8 cellular contexts compared by ENCODE assay signal in genomic region chr12:47819902-47820630, GRCh38. TPM values are rescaled to one million over a fixed set of nuclear protein-coding genes. Genes with fewer than 3 reads are reported as not detected.
DNase-seq lines count a peak whose midpoint lies in the region; ATAC-seq and TF ChIP-seq lines count a peak whose summit lies in the region.

HDAC7 (minus strand) TSS chr12:47819903; CDS start chr12:47819785, 118 bp downstream.

- POLR2A ChIA-PET in Caco-2 (lab: Charles Lee) (interaction anchor here (0.5 to 1.4 kb wide), 8 partner anchors 12 to 1032 kb away, joined by 3 to 18 read pairs (median 4); partner anchors contain the start of genes DDX23 and VDR), WTC11 (lab: Charles Lee) (interaction anchor here (0.6 to 1.7 kb wide), 9 partner anchors 8 to 673 kb away, joined by 3 to 5 read pairs (median 4); no protein-coding TSS in a partner anchor)

- H3K4me1 ChIP-seq in Caco-2 (peaks cover 56% of the 10 kb centered on the region), smooth muscle cell (ENCODE audit: low read depth) (peaks cover 40% of the 10 kb centered on the region)

- H3K27ac Mint-ChIP-seq in Caco-2 (ENCODE audit: unreplicated experiment) (peak within 1 kb of the TSS; percentile 99), WTC11 (peak within 1 kb of the TSS; percentile 98)

- peak within 1 kb of the TSS; percentile 97 for H3K27ac ChIP-seq in smooth muscle cell (ENCODE audit: low read depth)

- WGBS in smooth muscle cell (ENCODE audit: low lambda C conversion rate), result under 1% methylated on average over 23 of the region's 58 CpGs

- H3K27me3 ChIP-seq in Caco-2 (replicated peaks; ENCODE audit: control insufficient read depth, insufficient read depth, low read length) (no peaks in the 10 kb centered on the region), smooth muscle cell (ENCODE audit: low read depth) (no peaks in the 10 kb centered on the region)

- DNase-seq in Caco-2 (peak; percentile 82 to 90), NB4 (ENCODE audit: low read depth) (peak; percentile 86), WTC11 (ENCODE audit: low spot score) (peak; percentile 74), iris pigment epithelial cell (ENCODE audit: low read depth) (peak; percentile 85), smooth muscle cell (lab: John Stamatoyannopoulos, UW; ENCODE audit: unreplicated experiment) (peak; percentile 62), cerebellar nuclear complex (lab: John Stamatoyannopoulos, UW) (no peak)
- peak; percentile 69 for DNase-seq in central memory CD4-positive, alpha-beta T cell

- peak within 1 kb of the TSS; percentile 97 for H3K4me3 Mint-ChIP-seq in Caco-2 (ENCODE audit: unreplicated experiment)
- peak within 1 kb of the TSS; percentile 86 for H3K4me3 Mint-ChIP-seq in WTC11

- no peaks in the 10 kb centered on the region for H3K9me3 Mint-ChIP-seq in Caco-2 (ENCODE audit: unreplicated experiment)
- no peaks in the 10 kb centered on the region for H3K9me3 Mint-ChIP-seq in WTC11

- H3K4me2 ChIP-seq in smooth muscle cell, result peak within 1 kb of the TSS; percentile 96

- CTCF ChIA-PET in Caco-2 (lab: Charles Lee), result interaction anchor here (0.8 to 7.8 kb wide), 7 partner anchors 11 to 85 kb away, joined by 3 to 113 read pairs (median 5); partner anchors contain the start of gene VDR
- CTCF ChIA-PET in WTC11 (lab: Charles Lee), result interaction anchor here (0.7 to 7.6 kb wide), 16 partner anchors 7 to 143 kb away, joined by 3 to 134 read pairs (median 5); partner anchors contain the start of genes RAPGEF3, TMEM106C and VDR

- peaks cover 59% of the 10 kb centered on the region for H3K4me1 Mint-ChIP-seq in Caco-2 (ENCODE audit: low read depth, unreplicated experiment)
- H3K4me1 Mint-ChIP-seq in WTC11, result peaks cover 59% of the 10 kb centered on the region

- ATAC-seq in GM21723 (IDR thresholded peaks at IDR 0.05; ENCODE audit: unreplicated experiment), result peak; percentile 41
- ATAC-seq in WTC11, result peak; percentile 51

- H3K79me2 ChIP-seq in smooth muscle cell (ENCODE audit: low read depth), result peaks cover 47% of the 10 kb centered on the region

- H3K4me3 ChIP-seq in Caco-2 (ENCODE audit: low read depth, low read length) (peak within 1 kb of the TSS; percentile 92), NB4 (ENCODE audit: low read depth, low read length) (peak within 1 kb of the TSS; percentile 67), smooth muscle cell (peak within 1 kb of the TSS; percentile 76)

- H3K9me3 ChIP-seq in Caco-2 (no peaks in the 10 kb centered on the region), smooth muscle cell (replicated peaks; ENCODE audit: low read depth) (no peaks in the 10 kb centered on the region)

- H3K36me3 Mint-ChIP-seq in Caco-2 (ENCODE audit: insufficient read depth, unreplicated experiment) (peaks cover 12% of the 10 kb centered on the region), WTC11 (no peaks in the 10 kb centered on the region)

- TF ChIP-seq POLR2A in NB4 (IDR thresholded peaks at IDR 0.05; ENCODE audit: extremely low read depth, insufficient read length), result peak; percentile 64

- intact Hi-C loops in Caco-2 (cut with micrococcal nuclease; ENCODE audit: unreplicated experiment), result loop anchor here (1.0 kb wide), 2 partner anchors 17 to 23 kb away; no protein-coding TSS in a partner anchor

- peak within 1 kb of the TSS; percentile 6 for H2AFZ ChIP-seq in smooth muscle cell (ENCODE audit: low read depth)

- peaks cover 29% of the 10 kb centered on the region for H3F3A ChIP-seq in smooth muscle cell (ENCODE audit: low read depth)

- H3K36me3 ChIP-seq in Caco-2 (ENCODE audit: control insufficient read depth, insufficient read depth, low read length) (no peaks in the 10 kb centered on the region), smooth muscle cell (ENCODE audit: low read depth) (no peaks in the 10 kb centered on the region)

- TF ChIP-seq CTCF in Caco-2 (IDR thresholded peaks at IDR 0.05; ENCODE audit: insufficient read depth in 1 of 2, low read depth in 1 of 2, low read length in 1 of 2, severe bottlenecking in 1 of 2, unreplicated experiment in 1 of 2) (no peak), NB4 (IDR thresholded peaks at IDR 0.05; ENCODE audit: low read depth, low read length) (no peak), WTC11 (IDR thresholded peaks at IDR 0.05) (no peak), smooth muscle cell (IDR thresholded peaks at IDR 0.05; ENCODE audit: borderline replicate concordance, insufficient read depth, poor library complexity, severe bottlenecking) (no peak)

- no peaks in the 10 kb centered on the region for H3K27me3 Mint-ChIP-seq in Caco-2 (ENCODE audit: insufficient read depth, unreplicated experiment)
- peaks cover 12% of the 10 kb centered on the region for H3K27me3 Mint-ChIP-seq in WTC11 (ENCODE audit: low read depth)

- peaks cover 34% of the 10 kb centered on the region for H4K20me1 ChIP-seq in smooth muscle cell (ENCODE audit: low read depth)

- BruUV-seq in Caco-2 (replicated peaks; lab: Mats Ljungman, UMichigan), result no TSS peak

- peak within 1 kb of the TSS; percentile 91 for H3K9ac ChIP-seq in smooth muscle cell (ENCODE audit: low read depth)

TF ChIP-seq in WTC11, 78 proteins besides CTCF, POLR2A, EP300 and RAD21:
- 0 out of 2 replicates have a peak, but pooled peaks have one; percentile 39 for TF ChIP-seq E2F4 (CRISPR knock-in tag; IDR thresholded peaks at IDR 0.05; ENCODE audit: borderline replicate concordance, low read depth)
- TF ChIP-seq FOXK1 (CRISPR knock-in tag; IDR thresholded peaks at IDR 0.05), result peak; percentile 69; the same call in 1 of the 2 replicates
- 0 out of 2 replicates have a peak, but pooled peaks have one; percentile 18 for TF ChIP-seq MYBL2 (CRISPR knock-in tag; IDR thresholded peaks at IDR 0.05)
- no peak for TF ChIP-seq RORB (CRISPR knock-in tag; IDR thresholded peaks at IDR 0.05)
- TF ChIP-seq PRRX2 (CRISPR knock-in tag; IDR thresholded peaks at IDR 0.05), result 0 out of 2 replicates have a peak, but pooled peaks have one; percentile 35
- TF ChIP-seq, protein P1, sequence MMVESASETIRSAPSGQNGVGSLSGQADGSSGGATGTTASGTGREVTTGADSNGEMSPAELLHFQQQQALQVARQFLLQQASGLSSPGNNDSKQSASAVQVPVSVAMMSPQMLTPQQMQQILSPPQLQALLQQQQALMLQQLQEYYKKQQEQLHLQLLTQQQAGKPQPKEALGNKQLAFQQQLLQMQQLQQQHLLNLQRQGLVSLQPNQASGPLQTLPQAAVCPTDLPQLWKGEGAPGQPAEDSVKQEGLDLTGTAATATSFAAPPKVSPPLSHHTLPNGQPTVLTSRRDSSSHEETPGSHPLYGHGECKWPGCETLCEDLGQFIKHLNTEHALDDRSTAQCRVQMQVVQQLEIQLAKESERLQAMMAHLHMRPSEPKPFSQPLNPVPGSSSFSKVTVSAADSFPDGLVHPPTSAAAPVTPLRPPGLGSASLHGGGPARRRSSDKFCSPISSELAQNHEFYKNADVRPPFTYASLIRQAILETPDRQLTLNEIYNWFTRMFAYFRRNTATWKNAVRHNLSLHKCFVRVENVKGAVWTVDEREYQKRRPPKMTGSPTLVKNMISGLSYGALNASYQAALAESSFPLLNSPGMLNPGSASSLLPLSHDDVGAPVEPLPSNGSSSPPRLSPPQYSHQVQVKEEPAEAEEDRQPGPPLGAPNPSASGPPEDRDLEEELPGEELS (CRISPR knock-in tag; IDR thresholded peaks at IDR 0.05), result 0 out of 2 replicates have a peak, but pooled peaks have one; percentile 17
- TF ChIP-seq, protein P2, sequence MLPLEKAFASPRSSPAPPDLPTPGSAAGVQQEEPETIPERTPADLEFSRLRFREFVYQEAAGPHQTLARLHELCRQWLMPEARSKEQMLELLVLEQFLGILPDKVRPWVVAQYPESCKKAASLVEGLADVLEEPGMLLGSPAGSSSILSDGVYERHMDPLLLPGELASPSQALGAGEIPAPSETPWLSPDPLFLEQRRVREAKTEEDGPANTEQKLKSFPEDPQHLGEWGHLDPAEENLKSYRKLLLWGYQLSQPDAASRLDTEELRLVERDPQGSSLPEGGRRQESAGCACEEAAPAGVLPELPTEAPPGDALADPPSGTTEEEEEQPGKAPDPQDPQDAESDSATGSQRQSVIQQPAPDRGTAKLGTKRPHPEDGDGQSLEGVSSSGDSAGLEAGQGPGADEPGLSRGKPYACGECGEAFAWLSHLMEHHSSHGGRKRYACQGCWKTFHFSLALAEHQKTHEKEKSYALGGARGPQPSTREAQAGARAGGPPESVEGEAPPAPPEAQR (CRISPR knock-in tag; IDR thresholded peaks at IDR 0.05), result no peak
- TF ChIP-seq KAT7 (CRISPR knock-in tag; IDR thresholded peaks at IDR 0.05; ENCODE audit: borderline replicate concordance), result peak; percentile 82; the same call in 1 of the 2 replicates
- TF ChIP-seq, protein P3, sequence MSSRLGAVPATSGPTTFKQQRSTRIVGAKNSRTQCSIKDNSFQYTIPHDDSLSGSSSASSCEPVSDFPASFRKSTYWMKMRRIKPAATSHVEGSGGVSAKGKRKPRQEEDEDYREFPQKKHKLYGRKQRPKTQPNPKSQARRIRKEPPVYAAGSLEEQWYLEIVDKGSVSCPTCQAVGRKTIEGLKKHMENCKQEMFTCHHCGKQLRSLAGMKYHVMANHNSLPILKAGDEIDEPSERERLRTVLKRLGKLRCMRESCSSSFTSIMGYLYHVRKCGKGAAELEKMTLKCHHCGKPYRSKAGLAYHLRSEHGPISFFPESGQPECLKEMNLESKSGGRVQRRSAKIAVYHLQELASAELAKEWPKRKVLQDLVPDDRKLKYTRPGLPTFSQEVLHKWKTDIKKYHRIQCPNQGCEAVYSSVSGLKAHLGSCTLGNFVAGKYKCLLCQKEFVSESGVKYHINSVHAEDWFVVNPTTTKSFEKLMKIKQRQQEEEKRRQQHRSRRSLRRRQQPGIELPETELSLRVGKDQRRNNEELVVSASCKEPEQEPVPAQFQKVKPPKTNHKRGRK (CRISPR knock-in tag; IDR thresholded peaks at IDR 0.05; ENCODE audit: borderline replicate concordance), result no peak
- TF ChIP-seq FOXP1 (CRISPR knock-in tag; IDR thresholded peaks at IDR 0.05; ENCODE audit: borderline replicate concordance), result peak; percentile 74
- TF ChIP-seq SP1 (CRISPR knock-in tag; conservative IDR thresholded peaks at IDR 0.05), result peak; percentile 73

RNA-seq across cellular contexts. Expression of gene HDAC7, which starts in this region (rescaled TPM):
- total RNA-seq in Caco-2 (2022), result 71.2 and 71.9 TPM in 2 replicates
- total RNA-seq in WTC11 (2021), result 89.9 to 111 TPM (median 94.7 TPM) in 3 replicates
- 19.3 and 24.1 TPM in 2 replicates for total RNA-seq in smooth muscle cell
- 32.4 and 47.0 TPM in 2 replicates for polyA plus RNA-seq in smooth muscle cell

Comparison
In these comparisons a context has a peak if more than half of its experiments do, and no peak if none do; other contexts are left out.
1. DNase-seq: peak in Caco-2 (2 of 2), NB4 (single experiment), WTC11 (single experiment), central memory CD4-positive, alpha-beta T cell (single experiment), iris pigment epithelial cell (single experiment) and smooth muscle cell (single experiment); none in cerebellar nuclear complex (0 of 2).
2. Peak in every context shown above with its lines, with median percentiles within 50 percentile points of each other: H3K4me3 ChIP-seq.